In the genomic region with DNA sequence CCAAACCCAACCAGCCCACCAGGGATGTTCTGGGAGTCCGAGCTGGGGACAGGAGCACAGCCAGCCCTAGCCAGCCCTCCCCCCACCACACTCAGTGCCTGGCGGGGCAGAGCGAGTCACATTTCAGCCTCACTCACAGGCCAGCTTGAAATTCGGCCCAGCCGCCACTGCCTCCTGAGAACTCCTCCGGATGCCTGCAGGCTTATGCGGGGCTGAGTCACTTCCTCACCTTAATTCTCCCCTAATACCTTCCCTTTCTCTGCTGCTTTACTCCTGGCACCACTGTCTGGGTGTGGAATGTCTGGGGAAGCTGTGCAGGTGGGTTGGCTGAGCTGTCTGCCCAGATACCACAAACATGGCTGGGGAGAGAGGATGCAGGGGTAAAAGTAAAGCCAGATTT, we compare ENCODE assay signal across 11 cellular contexts. TPM values are rescaled to one million over a fixed set of nuclear protein-coding genes. Genes with fewer than 3 reads are reported as not detected.
DNase-seq lines count a peak whose midpoint lies in the region; ATAC-seq, FAIRE-seq and TF ChIP-seq lines count a peak whose summit lies in the region.
"Had no signal": no experiment of that assay in that cellular context is flagged by ENCODE, and none has a peak within 500 bp of the region (broad histone marks: within the 10 kb centered on the region; RNA-seq: fewer than 3 reads in every experiment).

No MANE protein-coding gene starts in this region.

- POLR2A ChIA-PET in HEK293T (lab: Yijun Ruan, JAX) = no interaction called here

- no peaks in the 10 kb centered on the region for H3K79me2 ChIP-seq in astrocyte (ENCODE audit: insufficient read depth, low read length)

- ATAC-seq in activated CD4-positive, CD25-positive, alpha-beta regulatory T cell treated with anti-CD3 and anti-CD28 coated beads, Interleukin-2, amount 50 U/mL, for 24 hours = no peak

- H3K27me3 ChIP-seq in astrocyte (ENCODE audit: insufficient read depth, low read length) = no peaks in the 10 kb centered on the region

- H3K27ac Mint-ChIP-seq in astrocyte (ENCODE audit: unreplicated experiment) (peak overlapping the region; percentile 81), progenitor cell of endocrine pancreas (no peak overlapping the region)
- H3K27ac Mint-ChIP-seq: B cell had no signal

- TF ChIP-seq CTCF in astrocyte (IDR thresholded peaks at IDR 0.05; ENCODE audit: insufficient read depth, low read depth, low read length) (no peak), progenitor cell of endocrine pancreas (IDR thresholded peaks at IDR 0.05; ENCODE audit: unreplicated experiment) (no peak)

- H3K4me3 ChIP-seq in astrocyte (ENCODE audit: insufficient read depth, low read depth, low read length) = peak overlapping the region; percentile 15

- H3K9me3 ChIP-seq in astrocyte (ENCODE audit: insufficient read depth, low read depth, low read length) = peaks cover 9% of the 10 kb centered on the region

- peaks cover 5% of the 10 kb centered on the region for H3K9me3 Mint-ChIP-seq in astrocyte (ENCODE audit: unreplicated experiment)
- peaks cover 5% of the 10 kb centered on the region for H3K9me3 Mint-ChIP-seq in progenitor cell of endocrine pancreas (ENCODE audit: low read depth)

- H3K4me1 Mint-ChIP-seq in astrocyte (ENCODE audit: low read depth, unreplicated experiment) (peaks cover 16% of the 10 kb centered on the region), progenitor cell of endocrine pancreas (ENCODE audit: low read depth) (peaks cover 3% of the 10 kb centered on the region)
- H3K4me1 Mint-ChIP-seq: B cell had no signal

- H3K27me3 Mint-ChIP-seq in astrocyte (ENCODE audit: low read depth, unreplicated experiment) (no peaks in the 10 kb centered on the region), progenitor cell of endocrine pancreas (no peaks in the 10 kb centered on the region)

- no peaks in the 10 kb centered on the region for H4K20me1 ChIP-seq in astrocyte (ENCODE audit: insufficient read depth, low read length)

- H3K4me1 ChIP-seq in astrocyte (ENCODE audit: insufficient read depth, low read length) = peaks cover 13% of the 10 kb centered on the region

- no peak overlapping the region for H3K4me3 Mint-ChIP-seq in astrocyte (ENCODE audit: unreplicated experiment)
- no peak overlapping the region for H3K4me3 Mint-ChIP-seq in progenitor cell of endocrine pancreas (ENCODE audit: low read depth)
- H3K4me3 Mint-ChIP-seq: B cell had no signal

- peak overlapping the region; percentile 57 for H2AFZ ChIP-seq in astrocyte (ENCODE audit: low read depth, low read length)

- peak overlapping the region; percentile 77 for H3K4me2 ChIP-seq in astrocyte (ENCODE audit: low read length)

- no peaks in the 10 kb centered on the region for H3K36me3 Mint-ChIP-seq in astrocyte (ENCODE audit: low read depth, unreplicated experiment)
- H3K36me3 Mint-ChIP-seq in progenitor cell of endocrine pancreas (ENCODE audit: insufficient read depth) = peaks cover 4% of the 10 kb centered on the region

- peak overlapping the region; percentile 58 for H3K27ac ChIP-seq in astrocyte (ENCODE audit: low read depth, low read length)

- FAIRE-seq in astrocyte (lab: Jason Lieb, UNC) = no peak

- peak; percentile 92 for DNase-seq in A172 (ENCODE audit: low spot score)
- DNase-seq in HPDE6-E6E7 (ENCODE audit: extremely low spot score) = peak; percentile 95
- DNase-seq in astrocyte (ENCODE audit: low read depth) = peak; percentile 74
- DNase-seq in iPS-NIHi11 (ENCODE audit: low spot score) = peak; percentile 86
- no peak for DNase-seq in HuH-7.5 (ENCODE audit: low spot score)
- no peak for DNase-seq in HEK293T (ENCODE audit: extremely low spot score)
- DNase-seq in progenitor cell of endocrine pancreas (ENCODE audit: low spot score, unreplicated experiment) = no peak
- DNase-seq: activated CD4-positive, CD25-positive, alpha-beta regulatory T cell; NCI-H2081 treated with DMSO at 0.1 percent for 48 hours had no signal

- CTCF ChIA-PET in HEK293T (lab: Yijun Ruan, JAX) = no interaction called here

- H3K36me3 ChIP-seq in astrocyte (ENCODE audit: insufficient read depth, low read length) = no peaks in the 10 kb centered on the region

- H3K9ac ChIP-seq in astrocyte (ENCODE audit: low read length) = peak overlapping the region; percentile 29

TF ChIP-seq in HEK293T, 16 proteins besides CTCF, POLR2A, EP300 and RAD21:
- TF ChIP-seq NFRKB (IDR thresholded peaks at IDR 0.05) = no peak
- TF ChIP-seq FOXK2 (IDR thresholded peaks at IDR 0.05) = no peak
- no peak for TF ChIP-seq BHLHE40 (IDR thresholded peaks at IDR 0.05; ENCODE audit: borderline replicate concordance)
- no peak for TF ChIP-seq CTBP1 (IDR thresholded peaks at IDR 0.05; ENCODE audit: borderline replicate concordance)
- no peak for TF ChIP-seq SP1 (IDR thresholded peaks at IDR 0.05)
- TF ChIP-seq ELF4 (IDR thresholded peaks at IDR 0.05) = no peak

RNA-seq across cellular contexts. Expression of a gene that starts 22.6 kb away (rescaled TPM):
- total RNA-seq in A172 (2014; rRNA removed; shearing (Covaris generic)) = 30.7 and 60.3 TPM in 2 replicates
- 55.2 and 58.4 TPM in 2 replicates for total RNA-seq in astrocyte
- total RNA-seq in progenitor cell of endocrine pancreas = 132 and 149 TPM in 2 replicates

Comparison
In these comparisons a context has a peak if more than half of its experiments do, and no peak if none do; other contexts are left out.
1. DNase-seq: peak in A172 (single experiment), HPDE6-E6E7 (single experiment), astrocyte (single experiment) and iPS-NIHi11 (single experiment); none in HuH-7.5 (single experiment), HEK293T (single experiment) and progenitor cell of endocrine pancreas (single experiment).